ENCODE assay signal across 1 cellular context in the genomic region with DNA sequence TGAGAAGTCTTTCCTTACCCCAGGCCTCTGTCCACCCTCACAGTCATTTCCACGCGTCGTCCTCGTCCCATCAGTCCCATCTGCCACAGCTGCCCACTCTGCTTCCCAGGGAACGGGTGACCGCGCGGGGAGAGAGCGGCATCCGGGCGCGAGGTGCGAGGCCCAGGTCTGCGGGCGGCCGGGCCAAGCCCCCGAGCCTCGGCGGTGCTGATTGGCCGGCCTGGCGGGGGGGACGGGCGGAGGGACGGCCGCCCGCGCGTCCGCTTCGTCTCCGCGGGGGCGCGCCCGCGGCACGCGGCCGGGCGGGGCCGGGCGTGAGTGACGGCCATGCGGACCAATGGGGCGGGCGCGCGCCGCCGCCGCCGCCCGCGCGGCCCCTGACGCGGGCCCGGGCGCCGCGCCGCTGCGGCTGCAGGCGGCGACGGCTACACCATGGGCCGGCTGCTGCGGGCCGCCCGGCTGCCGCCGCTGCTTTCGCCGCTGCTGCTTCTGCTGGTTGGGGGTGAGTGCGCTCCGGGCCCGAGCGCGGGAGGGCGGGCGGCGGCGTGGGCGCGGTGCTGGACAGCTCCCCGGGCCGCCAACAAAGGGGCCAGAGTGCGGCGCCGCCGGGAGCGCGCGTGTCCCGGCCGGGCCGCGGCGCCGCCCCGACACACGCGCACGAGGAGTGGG.
TF ChIP-seq lines count a peak whose summit lies in the region.

A gene with protein sequence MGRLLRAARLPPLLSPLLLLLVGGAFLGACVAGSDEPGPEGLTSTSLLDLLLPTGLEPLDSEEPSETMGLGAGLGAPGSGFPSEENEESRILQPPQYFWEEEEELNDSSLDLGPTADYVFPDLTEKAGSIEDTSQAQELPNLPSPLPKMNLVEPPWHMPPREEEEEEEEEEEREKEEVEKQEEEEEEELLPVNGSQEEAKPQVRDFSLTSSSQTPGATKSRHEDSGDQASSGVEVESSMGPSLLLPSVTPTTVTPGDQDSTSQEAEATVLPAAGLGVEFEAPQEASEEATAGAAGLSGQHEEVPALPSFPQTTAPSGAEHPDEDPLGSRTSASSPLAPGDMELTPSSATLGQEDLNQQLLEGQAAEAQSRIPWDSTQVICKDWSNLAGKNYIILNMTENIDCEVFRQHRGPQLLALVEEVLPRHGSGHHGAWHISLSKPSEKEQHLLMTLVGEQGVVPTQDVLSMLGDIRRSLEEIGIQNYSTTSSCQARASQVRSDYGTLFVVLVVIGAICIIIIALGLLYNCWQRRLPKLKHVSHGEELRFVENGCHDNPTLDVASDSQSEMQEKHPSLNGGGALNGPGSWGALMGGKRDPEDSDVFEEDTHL (plus strand): TSS at position 398 of the 669 bp plus-strand sequence. CDS start 35 bp downstream, at position 433.

TF ChIP-seq in HepG2, 621 proteins besides CTCF, POLR2A, EP300 and RAD21 (continued from another document and continues in another):
- TF ChIP-seq, protein P1, sequence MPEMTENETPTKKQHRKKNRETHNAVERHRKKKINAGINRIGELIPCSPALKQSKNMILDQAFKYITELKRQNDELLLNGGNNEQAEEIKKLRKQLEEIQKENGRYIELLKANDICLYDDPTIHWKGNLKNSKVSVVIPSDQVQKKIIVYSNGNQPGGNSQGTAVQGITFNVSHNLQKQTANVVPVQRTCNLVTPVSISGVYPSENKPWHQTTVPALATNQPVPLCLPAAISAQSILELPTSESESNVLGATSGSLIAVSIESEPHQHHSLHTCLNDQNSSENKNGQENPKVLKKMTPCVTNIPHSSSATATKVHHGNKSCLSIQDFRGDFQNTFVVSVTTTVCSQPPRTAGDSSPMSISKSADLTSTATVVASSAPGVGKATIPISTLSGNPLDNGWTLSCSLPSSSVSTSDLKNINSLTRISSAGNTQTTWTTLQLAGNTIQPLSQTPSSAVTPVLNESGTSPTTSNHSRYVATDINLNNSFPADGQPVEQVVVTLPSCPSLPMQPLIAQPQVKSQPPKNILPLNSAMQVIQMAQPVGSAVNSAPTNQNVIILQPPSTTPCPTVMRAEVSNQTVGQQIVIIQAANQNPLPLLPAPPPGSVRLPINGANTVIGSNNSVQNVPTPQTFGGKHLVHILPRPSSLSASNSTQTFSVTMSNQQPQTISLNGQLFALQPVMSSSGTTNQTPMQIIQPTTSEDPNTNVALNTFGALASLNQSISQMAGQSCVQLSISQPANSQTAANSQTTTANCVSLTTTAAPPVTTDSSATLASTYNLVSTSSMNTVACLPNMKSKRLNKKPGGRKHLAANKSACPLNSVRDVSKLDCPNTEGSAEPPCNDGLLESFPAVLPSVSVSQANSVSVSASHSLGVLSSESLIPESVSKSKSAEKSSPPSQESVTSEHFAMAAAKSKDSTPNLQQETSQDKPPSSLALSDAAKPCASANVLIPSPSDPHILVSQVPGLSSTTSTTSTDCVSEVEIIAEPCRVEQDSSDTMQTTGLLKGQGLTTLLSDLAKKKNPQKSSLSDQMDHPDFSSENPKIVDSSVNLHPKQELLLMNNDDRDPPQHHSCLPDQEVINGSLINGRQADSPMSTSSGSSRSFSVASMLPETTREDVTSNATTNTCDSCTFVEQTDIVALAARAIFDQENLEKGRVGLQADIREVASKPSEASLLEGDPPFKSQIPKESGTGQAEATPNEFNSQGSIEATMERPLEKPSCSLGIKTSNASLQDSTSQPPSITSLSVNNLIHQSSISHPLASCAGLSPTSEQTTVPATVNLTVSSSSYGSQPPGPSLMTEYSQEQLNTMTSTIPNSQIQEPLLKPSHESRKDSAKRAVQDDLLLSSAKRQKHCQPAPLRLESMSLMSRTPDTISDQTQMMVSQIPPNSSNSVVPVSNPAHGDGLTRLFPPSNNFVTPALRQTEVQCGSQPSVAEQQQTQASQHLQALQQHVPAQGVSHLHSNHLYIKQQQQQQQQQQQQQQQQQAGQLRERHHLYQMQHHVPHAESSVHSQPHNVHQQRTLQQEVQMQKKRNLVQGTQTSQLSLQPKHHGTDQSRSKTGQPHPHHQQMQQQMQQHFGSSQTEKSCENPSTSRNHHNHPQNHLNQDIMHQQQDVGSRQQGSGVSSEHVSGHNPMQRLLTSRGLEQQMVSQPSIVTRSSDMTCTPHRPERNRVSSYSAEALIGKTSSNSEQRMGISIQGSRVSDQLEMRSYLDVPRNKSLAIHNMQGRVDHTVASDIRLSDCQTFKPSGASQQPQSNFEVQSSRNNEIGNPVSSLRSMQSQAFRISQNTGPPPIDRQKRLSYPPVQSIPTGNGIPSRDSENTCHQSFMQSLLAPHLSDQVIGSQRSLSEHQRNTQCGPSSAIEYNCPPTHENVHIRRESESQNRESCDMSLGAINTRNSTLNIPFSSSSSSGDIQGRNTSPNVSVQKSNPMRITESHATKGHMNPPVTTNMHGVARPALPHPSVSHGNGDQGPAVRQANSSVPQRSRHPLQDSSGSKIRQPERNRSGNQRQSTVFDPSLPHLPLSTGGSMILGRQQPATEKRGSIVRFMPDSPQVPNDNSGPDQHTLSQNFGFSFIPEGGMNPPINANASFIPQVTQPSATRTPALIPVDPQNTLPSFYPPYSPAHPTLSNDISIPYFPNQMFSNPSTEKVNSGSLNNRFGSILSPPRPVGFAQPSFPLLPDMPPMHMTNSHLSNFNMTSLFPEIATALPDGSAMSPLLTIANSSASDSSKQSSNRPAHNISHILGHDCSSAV (CRISPR knock-in tag; IDR thresholded peaks at IDR 0.05; ENCODE audit: borderline replicate concordance): no peak
- TF ChIP-seq ARID2 (CRISPR knock-in tag; IDR thresholded peaks at IDR 0.05; ENCODE audit: borderline replicate concordance): no peak
- peak; percentile 76; the same call in 1 of the 2 replicates for TF ChIP-seq ZNF230 (CRISPR knock-in tag; IDR thresholded peaks at IDR 0.05)
- TF ChIP-seq, protein P2, sequence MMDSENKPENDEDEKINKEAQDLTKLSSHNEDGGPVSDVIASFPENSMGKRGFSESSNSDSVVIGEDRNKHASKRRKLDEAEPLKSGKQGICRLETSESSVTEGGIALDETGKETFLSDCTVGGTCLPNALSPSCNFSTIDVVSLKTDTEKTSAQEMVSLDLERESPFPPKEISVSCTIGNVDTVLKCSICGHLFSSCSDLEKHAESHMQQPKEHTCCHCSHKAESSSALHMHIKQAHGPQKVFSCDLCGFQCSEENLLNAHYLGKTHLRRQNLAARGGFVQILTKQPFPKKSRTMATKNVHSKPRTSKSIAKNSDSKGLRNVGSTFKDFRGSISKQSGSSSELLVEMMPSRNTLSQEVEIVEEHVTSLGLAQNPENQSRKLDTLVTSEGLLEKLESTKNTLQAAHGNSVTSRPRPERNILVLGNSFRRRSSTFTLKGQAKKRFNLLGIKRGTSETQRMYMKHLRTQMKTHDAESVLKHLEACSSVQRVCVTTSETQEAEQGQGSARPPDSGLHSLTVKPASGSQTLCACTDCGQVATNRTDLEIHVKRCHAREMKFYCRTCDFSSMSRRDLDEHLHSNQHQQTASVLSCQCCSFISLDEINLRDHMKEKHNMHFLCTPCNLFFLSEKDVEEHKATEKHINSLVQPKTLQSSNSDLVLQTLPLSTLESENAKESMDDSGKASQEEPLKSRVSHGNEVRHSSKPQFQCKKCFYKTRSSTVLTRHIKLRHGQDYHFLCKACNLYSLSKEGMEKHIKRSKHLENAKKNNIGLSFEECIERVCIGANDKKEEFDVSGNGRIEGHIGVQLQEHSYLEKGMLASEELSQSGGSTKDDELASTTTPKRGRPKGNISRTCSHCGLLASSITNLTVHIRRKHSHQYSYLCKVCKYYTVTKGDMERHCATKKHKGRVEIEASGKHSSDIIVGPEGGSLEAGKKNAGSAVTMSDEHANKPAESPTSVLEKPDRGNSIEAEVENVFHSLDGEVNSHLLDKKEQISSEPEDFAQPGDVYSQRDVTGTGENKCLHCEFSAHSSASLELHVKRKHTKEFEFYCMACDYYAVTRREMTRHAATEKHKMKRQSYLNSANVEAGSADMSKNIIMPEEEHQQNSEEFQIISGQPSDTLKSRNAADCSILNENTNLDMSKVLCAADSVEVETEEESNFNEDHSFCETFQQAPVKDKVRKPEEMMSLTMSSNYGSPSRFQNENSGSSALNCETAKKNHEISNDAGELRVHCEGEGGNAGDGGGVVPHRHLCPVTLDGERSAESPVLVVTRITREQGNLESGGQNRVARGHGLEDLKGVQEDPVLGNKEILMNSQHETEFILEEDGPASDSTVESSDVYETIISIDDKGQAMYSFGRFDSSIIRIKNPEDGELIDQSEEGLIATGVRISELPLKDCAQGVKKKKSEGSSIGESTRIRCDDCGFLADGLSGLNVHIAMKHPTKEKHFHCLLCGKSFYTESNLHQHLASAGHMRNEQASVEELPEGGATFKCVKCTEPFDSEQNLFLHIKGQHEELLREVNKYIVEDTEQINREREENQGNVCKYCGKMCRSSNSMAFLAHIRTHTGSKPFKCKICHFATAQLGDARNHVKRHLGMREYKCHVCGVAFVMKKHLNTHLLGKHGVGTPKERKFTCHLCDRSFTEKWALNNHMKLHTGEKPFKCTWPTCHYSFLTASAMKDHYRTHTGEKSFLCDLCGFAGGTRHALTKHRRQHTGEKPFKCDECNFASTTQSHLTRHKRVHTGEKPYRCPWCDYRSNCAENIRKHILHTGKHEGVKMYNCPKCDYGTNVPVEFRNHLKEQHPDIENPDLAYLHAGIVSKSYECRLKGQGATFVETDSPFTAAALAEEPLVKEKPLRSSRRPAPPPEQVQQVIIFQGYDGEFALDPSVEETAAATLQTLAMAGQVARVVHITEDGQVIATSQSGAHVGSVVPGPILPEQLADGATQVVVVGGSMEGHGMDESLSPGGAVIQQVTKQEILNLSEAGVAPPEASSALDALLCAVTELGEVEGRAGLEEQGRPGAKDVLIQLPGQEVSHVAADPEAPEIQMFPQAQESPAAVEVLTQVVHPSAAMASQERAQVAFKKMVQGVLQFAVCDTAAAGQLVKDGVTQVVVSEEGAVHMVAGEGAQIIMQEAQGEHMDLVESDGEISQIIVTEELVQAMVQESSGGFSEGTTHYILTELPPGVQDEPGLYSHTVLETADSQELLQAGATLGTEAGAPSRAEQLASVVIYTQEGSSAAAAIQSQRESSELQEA (CRISPR knock-in tag; IDR thresholded peaks at IDR 0.05; ENCODE audit: not compliant biosample characterization): no peak
- TF ChIP-seq, protein P3, sequence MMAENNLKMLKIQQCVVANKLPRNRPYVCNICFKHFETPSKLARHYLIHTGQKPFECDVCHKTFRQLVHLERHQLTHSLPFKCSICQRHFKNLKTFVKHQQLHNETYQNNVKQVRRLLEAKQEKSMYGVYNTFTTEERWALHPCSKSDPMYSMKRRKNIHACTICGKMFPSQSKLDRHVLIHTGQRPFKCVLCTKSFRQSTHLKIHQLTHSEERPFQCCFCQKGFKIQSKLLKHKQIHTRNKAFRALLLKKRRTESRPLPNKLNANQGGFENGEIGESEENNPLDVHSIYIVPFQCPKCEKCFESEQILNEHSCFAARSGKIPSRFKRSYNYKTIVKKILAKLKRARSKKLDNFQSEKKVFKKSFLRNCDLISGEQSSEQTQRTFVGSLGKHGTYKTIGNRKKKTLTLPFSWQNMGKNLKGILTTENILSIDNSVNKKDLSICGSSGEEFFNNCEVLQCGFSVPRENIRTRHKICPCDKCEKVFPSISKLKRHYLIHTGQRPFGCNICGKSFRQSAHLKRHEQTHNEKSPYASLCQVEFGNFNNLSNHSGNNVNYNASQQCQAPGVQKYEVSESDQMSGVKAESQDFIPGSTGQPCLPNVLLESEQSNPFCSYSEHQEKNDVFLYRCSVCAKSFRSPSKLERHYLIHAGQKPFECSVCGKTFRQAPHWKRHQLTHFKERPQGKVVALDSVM (CRISPR knock-in tag; IDR thresholded peaks at IDR 0.05): 0 out of 2 replicates have a peak, but pooled peaks have one; percentile 21
- TF ChIP-seq, protein P4, sequence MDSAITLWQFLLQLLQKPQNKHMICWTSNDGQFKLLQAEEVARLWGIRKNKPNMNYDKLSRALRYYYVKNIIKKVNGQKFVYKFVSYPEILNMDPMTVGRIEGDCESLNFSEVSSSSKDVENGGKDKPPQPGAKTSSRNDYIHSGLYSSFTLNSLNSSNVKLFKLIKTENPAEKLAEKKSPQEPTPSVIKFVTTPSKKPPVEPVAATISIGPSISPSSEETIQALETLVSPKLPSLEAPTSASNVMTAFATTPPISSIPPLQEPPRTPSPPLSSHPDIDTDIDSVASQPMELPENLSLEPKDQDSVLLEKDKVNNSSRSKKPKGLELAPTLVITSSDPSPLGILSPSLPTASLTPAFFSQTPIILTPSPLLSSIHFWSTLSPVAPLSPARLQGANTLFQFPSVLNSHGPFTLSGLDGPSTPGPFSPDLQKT (CRISPR knock-in tag; IDR thresholded peaks at IDR 0.05; ENCODE audit: borderline replicate concordance): no peak
- TF ChIP-seq, protein P5, sequence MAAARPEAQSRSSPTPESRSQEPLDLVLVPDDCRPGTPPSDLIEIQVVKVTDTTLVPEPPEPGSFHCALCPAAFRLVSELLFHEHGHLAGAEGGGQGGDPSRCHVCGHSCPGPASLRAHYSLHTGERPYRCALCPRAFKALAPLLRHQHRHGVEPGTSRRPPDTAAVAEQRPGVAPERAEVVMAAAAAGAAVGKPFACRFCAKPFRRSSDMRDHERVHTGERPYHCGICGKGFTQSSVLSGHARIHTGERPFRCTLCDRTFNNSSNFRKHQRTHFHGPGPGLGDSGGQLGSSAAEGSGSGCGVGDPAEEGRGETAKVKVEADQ (CRISPR knock-in tag; IDR thresholded peaks at IDR 0.05; ENCODE audit: borderline replicate concordance): peak; percentile 54; the same call in 1 of the 2 replicates
- TF ChIP-seq KDM3A (CRISPR knock-in tag; IDR thresholded peaks at IDR 0.05; ENCODE audit: low read depth): 0 out of 2 replicates have a peak, but pooled peaks have one; percentile 55
- no peak for TF ChIP-seq TEAD3 (CRISPR knock-in tag; optimal IDR thresholded peaks at IDR 0.05; ENCODE audit: borderline replicate concordance)
- TF ChIP-seq, protein P6, sequence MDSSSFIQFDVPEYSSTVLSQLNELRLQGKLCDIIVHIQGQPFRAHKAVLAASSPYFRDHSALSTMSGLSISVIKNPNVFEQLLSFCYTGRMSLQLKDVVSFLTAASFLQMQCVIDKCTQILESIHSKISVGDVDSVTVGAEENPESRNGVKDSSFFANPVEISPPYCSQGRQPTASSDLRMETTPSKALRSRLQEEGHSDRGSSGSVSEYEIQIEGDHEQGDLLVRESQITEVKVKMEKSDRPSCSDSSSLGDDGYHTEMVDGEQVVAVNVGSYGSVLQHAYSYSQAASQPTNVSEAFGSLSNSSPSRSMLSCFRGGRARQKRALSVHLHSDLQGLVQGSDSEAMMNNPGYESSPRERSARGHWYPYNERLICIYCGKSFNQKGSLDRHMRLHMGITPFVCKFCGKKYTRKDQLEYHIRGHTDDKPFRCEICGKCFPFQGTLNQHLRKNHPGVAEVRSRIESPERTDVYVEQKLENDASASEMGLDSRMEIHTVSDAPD (CRISPR knock-in tag; IDR thresholded peaks at IDR 0.05): peak; percentile 22; the same call in 1 of the 2 replicates
- no peak for TF ChIP-seq MTF1 (CRISPR knock-in tag; IDR thresholded peaks at IDR 0.05)
- peak; percentile 58; the same call in 1 of the 2 replicates for TF ChIP-seq ZBTB7A (CRISPR knock-in tag; IDR thresholded peaks at IDR 0.05)
- no peak for TF ChIP-seq GZF1 (CRISPR knock-in tag; IDR thresholded peaks at IDR 0.05)
- no peak for TF ChIP-seq SUZ12 (IDR thresholded peaks at IDR 0.05; ENCODE audit: low read depth, low read length)
